11 cellular contexts compared by ENCODE assay signal in the genomic region with DNA sequence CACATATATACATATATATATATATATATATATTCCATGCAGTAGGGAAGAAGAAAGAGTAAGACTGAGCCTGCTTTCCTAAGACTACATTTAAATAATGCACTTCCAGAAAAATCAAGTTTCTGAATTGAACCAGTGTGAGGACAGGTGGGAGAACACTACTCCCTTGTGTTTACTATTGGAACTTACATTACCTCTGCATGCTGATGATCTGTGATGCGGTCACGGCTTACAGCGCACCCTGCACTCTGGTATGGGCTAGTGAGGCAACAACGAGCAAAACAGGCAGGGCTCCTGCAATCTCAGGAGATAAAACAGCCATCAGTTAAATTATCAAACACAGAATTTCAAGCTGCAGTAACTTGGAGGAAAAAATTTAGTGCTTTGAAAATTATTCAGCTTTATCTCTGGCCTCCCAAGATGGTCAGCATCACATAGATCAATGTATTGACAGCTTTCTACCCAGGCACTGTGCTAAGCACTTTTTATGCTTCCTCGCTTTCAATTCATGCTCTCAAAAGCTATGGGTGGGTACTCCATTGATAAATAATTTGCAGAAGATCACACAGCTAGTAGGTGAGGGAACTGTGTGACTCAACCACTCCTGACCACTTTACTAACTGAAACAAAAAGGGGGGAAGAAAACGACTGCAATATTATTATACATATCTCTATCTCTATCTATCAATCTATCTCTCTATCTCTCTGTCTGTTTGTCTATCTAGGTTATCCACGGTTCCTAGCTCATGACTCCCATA. TPM values are rescaled to one million over a fixed set of nuclear protein-coding genes. Genes with fewer than 3 reads are reported as not detected.
A peak's percentile ranks its signal among the peaks of the same experiment; 100 is the strongest.
DNase-seq lines count a peak whose midpoint lies in the region; ATAC-seq and TF ChIP-seq lines count a peak whose summit lies in the region.
"Had no signal": no experiment of that assay in that cellular context is flagged by ENCODE, and none has a peak within 500 bp of the region (broad histone marks: within the 10 kb centered on the region; RNA-seq: fewer than 3 reads in every experiment).

No MANE protein-coding gene starts in this region.

- peaks cover 2% of the 10 kb centered on the region for H3K9me3 Mint-ChIP-seq in glutamatergic neuron (ENCODE audit: unreplicated experiment)
- H3K9me3 Mint-ChIP-seq: stimulated activated naive CD8-positive, alpha-beta T cell treated with anti-CD3 and anti-CD28 coated beads, Interleukin-15, Interleukin-2, amounts not matched to agents 100 ng/mL and 50 ng/mL, for 24 hours had no signal

- H3K27me3 Mint-ChIP-seq in glutamatergic neuron (ENCODE audit: unreplicated experiment) (peaks cover 2% of the 10 kb centered on the region), T-helper 17 cell (peaks cover 41% of the 10 kb centered on the region)

- no peak overlapping the region for H3K27ac Mint-ChIP-seq in glutamatergic neuron (ENCODE audit: unreplicated experiment)
- no peak overlapping the region for H3K27ac Mint-ChIP-seq in T-helper 17 cell
- H3K27ac Mint-ChIP-seq: activated naive CD8-positive, alpha-beta T cell treated with anti-CD3 and anti-CD28 coated beads, Interleukin-2, amount 10 ng/mL, durations not matched to agents 7 days and 5 days; stimulated activated naive CD8-positive, alpha-beta T cell treated with anti-CD3 and anti-CD28 coated beads, Interleukin-15, Interleukin-2, amounts not matched to agents 100 ng/mL and 50 ng/mL, for 24 hours had no signal

- no peaks in the 10 kb centered on the region for H3K27me3 ChIP-seq in foreskin keratinocyte
- H3K27me3 ChIP-seq: Peyer's patch had no signal

- H3K27ac ChIP-seq in foreskin keratinocyte, result no peak overlapping the region
- H3K27ac ChIP-seq: Peyer's patch had no signal

- H3K9me3 ChIP-seq in T-helper 17 cell (ENCODE audit: control insufficient read depth, low read length, poor library complexity, severe bottlenecking), result no peaks in the 10 kb centered on the region
- H3K9me3 ChIP-seq: Peyer's patch had no signal

- ATAC-seq in SK-N-SH treated with all-trans-retinoic acid at 6 μM for 48 hours, result peak; percentile 24; the same call in 1 of the 3 replicates
- no peak for ATAC-seq in foreskin keratinocyte
- no peak for ATAC-seq in T-helper 17 cell
- ATAC-seq in HG03432 (IDR thresholded peaks at IDR 0.05; ENCODE audit: unreplicated experiment), result no peak

- H3K4me1 ChIP-seq in foreskin keratinocyte, result peaks cover 4% of the 10 kb centered on the region
- H3K4me1 ChIP-seq: Peyer's patch had no signal

- DNase-seq in HCEC 1CT, result peak; percentile 30
- no peak for DNase-seq in foreskin keratinocyte
- peak; percentile 86 for DNase-seq in renal cortical epithelial cell (ENCODE audit: low read depth)
- DNase-seq in glutamatergic neuron, result no peak
- no peak for DNase-seq in T-helper 17 cell
- DNase-seq: activated naive CD8-positive, alpha-beta T cell treated with anti-CD3 and anti-CD28 coated beads, Interleukin-2, amount 10 ng/mL, durations not matched to agents 7 days and 5 days; nucleus accumbens; Peyer's patch had no signal

- H3K36me3 Mint-ChIP-seq in glutamatergic neuron (ENCODE audit: unreplicated experiment) (no peaks in the 10 kb centered on the region), T-helper 17 cell (ENCODE audit: low read depth) (no peaks in the 10 kb centered on the region)
- H3K36me3 Mint-ChIP-seq: activated naive CD8-positive, alpha-beta T cell treated with anti-CD3 and anti-CD28 coated beads, Interleukin-2, amount 10 ng/mL, durations not matched to agents 7 days and 5 days had no signal

- H3K4me1 Mint-ChIP-seq in glutamatergic neuron (ENCODE audit: low read depth, unreplicated experiment) (no peaks in the 10 kb centered on the region), T-helper 17 cell (no peaks in the 10 kb centered on the region)
- H3K4me1 Mint-ChIP-seq: activated naive CD8-positive, alpha-beta T cell treated with anti-CD3 and anti-CD28 coated beads, Interleukin-2, amount 10 ng/mL, durations not matched to agents 7 days and 5 days had no signal

- TF ChIP-seq CTCF in foreskin keratinocyte (conservative IDR thresholded peaks at IDR 0.05) (peak; percentile 54), glutamatergic neuron (IDR thresholded peaks at IDR 0.05; ENCODE audit: partially characterized antibody, unreplicated experiment) (no peak)

- no peak overlapping the region for H3K4me3 Mint-ChIP-seq in glutamatergic neuron (ENCODE audit: unreplicated experiment)
- no peak overlapping the region for H3K4me3 Mint-ChIP-seq in T-helper 17 cell
- H3K4me3 Mint-ChIP-seq: activated naive CD8-positive, alpha-beta T cell treated with anti-CD3 and anti-CD28 coated beads, Interleukin-2, amount 10 ng/mL, durations not matched to agents 7 days and 5 days; stimulated activated naive CD8-positive, alpha-beta T cell treated with anti-CD3 and anti-CD28 coated beads, Interleukin-15, Interleukin-2, amounts not matched to agents 100 ng/mL and 50 ng/mL, for 24 hours had no signal

TF ChIP-seq in SK-N-SH treated with all-trans-retinoic acid at 6 μM for 48 hours, 23 proteins besides CTCF, POLR2A, EP300 and RAD21 (continues in another document):
- TF ChIP-seq ARNTL (CRISPR knock-in tag; IDR thresholded peaks at IDR 0.05; ENCODE audit: borderline replicate concordance, low read depth) (no peak), ISL1 (CRISPR knock-in tag; IDR thresholded peaks at IDR 0.05) (no peak), SNAI2 (CRISPR knock-in tag; IDR thresholded peaks at IDR 0.05) (no peak), TSHZ2 (CRISPR knock-in tag; IDR thresholded peaks at IDR 0.05) (no peak), ZNF70 (CRISPR knock-in tag; IDR thresholded peaks at IDR 0.05) (no peak), PPARA (CRISPR knock-in tag; IDR thresholded peaks at IDR 0.05; ENCODE audit: borderline replicate concordance) (no peak), ZFP30 (CRISPR knock-in tag; IDR thresholded peaks at IDR 0.05) (no peak), TOX (CRISPR knock-in tag; IDR thresholded peaks at IDR 0.05; ENCODE audit: borderline replicate concordance) (no peak), CSRNP3 (CRISPR knock-in tag; IDR thresholded peaks at IDR 0.05) (no peak), OSR1 (CRISPR knock-in tag; IDR thresholded peaks at IDR 0.05) (no peak), BACH2 (CRISPR knock-in tag; IDR thresholded peaks at IDR 0.05; ENCODE audit: borderline replicate concordance) (no peak), ZFP3 (CRISPR knock-in tag; IDR thresholded peaks at IDR 0.05) (no peak), ZNF8 (CRISPR knock-in tag; IDR thresholded peaks at IDR 0.05) (no peak)
- TF ChIP-seq, protein P1, sequence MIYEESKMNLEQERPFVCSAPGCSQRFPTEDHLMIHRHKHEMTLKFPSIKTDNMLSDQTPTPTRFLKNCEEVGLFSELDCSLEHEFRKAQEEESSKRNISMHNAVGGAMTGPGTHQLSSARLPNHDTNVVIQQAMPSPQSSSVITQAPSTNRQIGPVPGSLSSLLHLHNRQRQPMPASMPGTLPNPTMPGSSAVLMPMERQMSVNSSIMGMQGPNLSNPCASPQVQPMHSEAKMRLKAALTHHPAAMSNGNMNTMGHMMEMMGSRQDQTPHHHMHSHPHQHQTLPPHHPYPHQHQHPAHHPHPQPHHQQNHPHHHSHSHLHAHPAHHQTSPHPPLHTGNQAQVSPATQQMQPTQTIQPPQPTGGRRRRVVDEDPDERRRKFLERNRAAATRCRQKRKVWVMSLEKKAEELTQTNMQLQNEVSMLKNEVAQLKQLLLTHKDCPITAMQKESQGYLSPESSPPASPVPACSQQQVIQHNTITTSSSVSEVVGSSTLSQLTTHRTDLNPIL (CRISPR knock-in tag; IDR thresholded peaks at IDR 0.05; ENCODE audit: low read depth), result no peak

RNA-seq across cellular contexts. Expression of gene SLC16A12, which starts 20.5 kb away (rescaled TPM):
- total RNA-seq in foreskin keratinocyte (0.17 and 0.18 TPM in 2 replicates), renal cortical epithelial cell (27.6 and 110 TPM in 2 replicates), glutamatergic neuron (ENCODE audit: unreplicated experiment) (not detected), T-helper 17 cell (not detected)
- polyA plus RNA-seq in foreskin keratinocyte, result 0.04 and 0.07 TPM in 2 replicates
- total RNA-seq: activated naive CD8-positive, alpha-beta T cell treated with anti-CD3 and anti-CD28 coated beads, Interleukin-2, amount 10 ng/mL, durations not matched to agents 7 days and 5 days had no signal

Comparison
In these comparisons a context has a peak if more than half of its experiments do, and no peak if none do; other contexts are left out.
1. DNase-seq: peak in HCEC 1CT (single experiment) and renal cortical epithelial cell (single experiment); none in foreskin keratinocyte (0 of 2), glutamatergic neuron (single experiment) and T-helper 17 cell (0 of 3).
2. RNA of gene SLC16A12, which starts 20.5 kb away (total RNA-seq): 27.6 to 110 TPM in renal cortical epithelial cell; 0.17 to 0.18 TPM in foreskin keratinocyte, not detected in T-helper 17 cell and not detected in glutamatergic neuron (single experiment); every median in the first group is over 10 times any median in the second.